17 cellular contexts compared by ENCODE assay signal in genomic region chr1:39321979-39322378, GRCh38.
DNase-seq lines count a peak whose midpoint lies in the region; ATAC-seq and FAIRE-seq lines count a peak whose summit lies in the region.
"Had no signal": no experiment of that assay in that cellular context is flagged by ENCODE, and none has a peak within 500 bp of the region (broad histone marks: within the 10 kb centered on the region; RNA-seq: fewer than 3 reads in every experiment).

No MANE protein-coding gene starts in this region.

- H3K9me3 ChIP-seq in CD8-positive, alpha-beta memory T cell (ENCODE audit: low read length), result no peaks in the 10 kb centered on the region
- no peaks in the 10 kb centered on the region for H3K9me3 ChIP-seq in muscle layer of colon (ENCODE audit: low read length)
- H3K9me3 ChIP-seq: heart left ventricle, right atrium auricular region had no signal

- no peak for DNase-seq in CD8-positive, alpha-beta memory T cell
- DNase-seq in GM18507 (ENCODE audit: extremely low spot score, insufficient read length, low read depth) (no peak), Ammon's horn (ENCODE audit: low spot score) (no peak), COLO829 (ENCODE audit: low spot score) (no peak)
- DNase-seq in stimulated activated CD4-positive, alpha-beta T cell treated with anti-CD3 and anti-CD28 coated beads, Interleukin-12 subunit alpha, Interleukin-12 subunit beta, amount 100 ng/mL, for 4 hours, result no peak
- DNase-seq: activated CD8-positive, alpha-beta memory T cell treated with anti-CD3 and anti-CD28 coated beads, Interleukin-2, amount 50 U/mL, for 48 hours; DMS53; heart left ventricle; NCI-H146; SHP77 had no signal

- no peak overlapping the region for H3K9ac ChIP-seq in muscle layer of colon (ENCODE audit: low read length)

- peak overlapping the region in 7 of 8 donors; percentile 52 to 93 (median 77) for H3K27ac Mint-ChIP-seq in CD8-positive, alpha-beta memory T cell
- H3K27ac Mint-ChIP-seq: WTC11 had no signal

- H3K27me3 Mint-ChIP-seq in CD8-positive, alpha-beta memory T cell, result no peaks in the 10 kb centered on the region

- peaks cover 91% of the 10 kb centered on the region for H3K36me3 ChIP-seq in CD8-positive, alpha-beta memory T cell (ENCODE audit: insufficient read depth, low read length)
- peaks cover 92% of the 10 kb centered on the region for H3K36me3 ChIP-seq in muscle layer of colon (ENCODE audit: insufficient read depth, low read length)

- peaks cover 8 to 15% (median 11%) of the 10 kb centered on the region in 3 donors for H3K4me1 Mint-ChIP-seq in CD8-positive, alpha-beta memory T cell
- H3K4me1 Mint-ChIP-seq: WTC11 had no signal

- CTCF ChIA-PET in CD8-positive, alpha-beta memory T cell (lab: Charles Lee), result no interaction called here

- H3K9me3 Mint-ChIP-seq in CD8-positive, alpha-beta memory T cell, result no peaks in the 10 kb centered on the region
- H3K9me3 Mint-ChIP-seq: WTC11 had no signal

- no peak overlapping the region for H3K4me3 ChIP-seq in CD8-positive, alpha-beta memory T cell (ENCODE audit: low read length)
- no peak overlapping the region for H3K4me3 ChIP-seq in muscle layer of colon (ENCODE audit: low read depth in 1 of 2, low read length in 2 of 2)
- H3K4me3 ChIP-seq: heart left ventricle, right atrium auricular region had no signal

- H3K4me3 Mint-ChIP-seq in CD8-positive, alpha-beta memory T cell, result no peak overlapping the region
- H3K4me3 Mint-ChIP-seq: WTC11 had no signal

- peaks cover 11 to 72% (median 28%) of the 10 kb centered on the region in 3 donors for H3K36me3 Mint-ChIP-seq in CD8-positive, alpha-beta memory T cell

- peak; percentile 85 for FAIRE-seq in GM18507 (lab: Jason Lieb, UNC)
- FAIRE-seq: HTR-8/SVneo, keratinocyte had no signal

- ATAC-seq in HG03460 (IDR thresholded peaks at IDR 0.05; ENCODE audit: unreplicated experiment), result peak; percentile 52
- ATAC-seq: heart left ventricle, WTC11 had no signal

- H3K4me1 ChIP-seq in CD8-positive, alpha-beta memory T cell (ENCODE audit: insufficient read depth, low read length), result no peaks in the 10 kb centered on the region
- no peaks in the 10 kb centered on the region for H3K4me1 ChIP-seq in muscle layer of colon (ENCODE audit: insufficient read depth, low read length)

- no peak overlapping the region for H3K27ac ChIP-seq in CD8-positive, alpha-beta memory T cell (ENCODE audit: low read depth, low read length)
- peak overlapping the region; percentile 3 for H3K27ac ChIP-seq in muscle layer of colon (ENCODE audit: low read depth, low read length)
- H3K27ac ChIP-seq: neutrophil had no signal

- POLR2A ChIA-PET in CD8-positive, alpha-beta memory T cell (lab: Charles Lee), result no interaction called here

- H3K27me3 ChIP-seq in CD8-positive, alpha-beta memory T cell (ENCODE audit: insufficient read depth, low read length, poor library complexity, severe bottlenecking), result no peaks in the 10 kb centered on the region
- no peaks in the 10 kb centered on the region for H3K27me3 ChIP-seq in muscle layer of colon (ENCODE audit: control insufficient read depth in 1 of 2, insufficient read depth in 2 of 2, low read length in 2 of 2)
- H3K27me3 ChIP-seq: heart left ventricle, neutrophil, right atrium auricular region had no signal
